ENCODE assay signal across 9 cellular contexts in the genomic region with DNA sequence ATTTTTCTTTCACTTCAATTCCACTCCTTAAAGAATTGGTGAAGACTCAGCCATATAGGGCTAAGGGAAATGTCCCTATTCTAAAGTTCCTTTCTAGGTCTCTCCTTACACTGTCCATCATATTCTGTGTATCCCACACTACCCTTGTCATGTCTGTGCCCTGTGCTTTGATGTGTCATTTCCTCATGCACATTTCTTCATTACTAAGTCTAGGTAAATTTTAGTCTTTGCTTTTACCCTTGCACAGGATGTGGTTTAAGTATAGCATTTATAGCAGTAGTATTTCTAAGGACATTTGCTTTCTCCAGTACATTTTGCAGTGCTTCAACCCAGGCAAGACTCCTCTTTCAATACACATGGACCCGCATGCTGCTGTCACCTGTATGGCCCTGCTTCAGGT.
DNase-seq lines count a peak whose midpoint lies in the region; ATAC-seq, FAIRE-seq and TF ChIP-seq lines count a peak whose summit lies in the region.
"Had no signal": no experiment of that assay in that cellular context is flagged by ENCODE, and none has a peak within 500 bp of the region (broad histone marks: within the 10 kb centered on the region; RNA-seq: fewer than 3 reads in every experiment).

No MANE protein-coding gene starts in this region.

- FAIRE-seq in bronchial epithelial cell (lab: Jason Lieb, UNC) = no peak

- peak; percentile 98 for ATAC-seq in GM18517 (IDR thresholded peaks at IDR 0.05; ENCODE audit: unreplicated experiment)
- peak; percentile 98 for ATAC-seq in GM21529 (IDR thresholded peaks at IDR 0.05; ENCODE audit: unreplicated experiment)
- ATAC-seq in HG03469 (IDR thresholded peaks at IDR 0.05; ENCODE audit: unreplicated experiment) = peak; percentile 97
- no peak for ATAC-seq in GM23338

- H3K36me3 ChIP-seq in bronchial epithelial cell (ENCODE audit: control insufficient read depth, insufficient read depth, low read length) = no peaks in the 10 kb centered on the region
- no peaks in the 10 kb centered on the region for H3K36me3 ChIP-seq in GM23338 (ENCODE audit: insufficient read depth)

- H3K4me3 Mint-ChIP-seq in GM23338 = no peak overlapping the region

- peaks cover 7% of the 10 kb centered on the region; the same call in 2 of the 3 replicates for H3K4me1 Mint-ChIP-seq in GM23338

- no peak overlapping the region for H2AFZ ChIP-seq in GM23338

- no peaks in the 10 kb centered on the region for H3F3A ChIP-seq in GM23338 (replicated peaks; ENCODE audit: low read depth)

- H3K9me3 Mint-ChIP-seq in GM23338 = no peaks in the 10 kb centered on the region

- H3K9me2 ChIP-seq in GM23338 (ENCODE audit: insufficient read depth) = 0 out of 2 replicates have a peak, but pooled peaks cover 3% of the 10 kb centered on the region

- no peak overlapping the region for H3K4me2 ChIP-seq in GM23338

- H3K79me2 ChIP-seq in GM23338 (replicated peaks; ENCODE audit: insufficient read depth) = no peaks in the 10 kb centered on the region

- H4K20me1 ChIP-seq in GM23338 (replicated peaks; ENCODE audit: insufficient read depth) = no peaks in the 10 kb centered on the region

- no peaks in the 10 kb centered on the region for H3K36me3 Mint-ChIP-seq in GM23338 (ENCODE audit: low read depth)

- no peak overlapping the region for H3K27ac ChIP-seq in GM23338 (ENCODE audit: low read depth)

- H3K27ac Mint-ChIP-seq in GM23338 = no peak overlapping the region

- H3K27me3 Mint-ChIP-seq in GM23338 (ENCODE audit: insufficient read depth, low read depth, poor library complexity) = peaks cover 1% of the 10 kb centered on the region

- TF ChIP-seq CTCF in bronchial epithelial cell (IDR thresholded peaks at IDR 0.05; ENCODE audit: insufficient read depth, low read length, severe bottlenecking) (no peak), GM23338 (conservative IDR thresholded peaks at IDR 0.05; ENCODE audit: low read depth in 2 of 2) (no peak)

- DNase-seq in bronchial epithelial cell (ENCODE audit: low read depth) (peak; percentile 68), GM23338 (ENCODE audit: low spot score) (no peak), NCI-H446 (lab: John Stamatoyannopoulos, UW) (no peak), NCI-H2081 (lab: John Stamatoyannopoulos, UW) (no peak), GF-D8 (lab: John Stamatoyannopoulos, UW) (no peak)
- DNase-seq: NK-92 treated with Interleukin-12 subunit alpha and Interleukin-12 subunit beta, amount 100 ng/mL, for 24 hours had no signal

- H3K27me3 ChIP-seq in bronchial epithelial cell (ENCODE audit: control insufficient read depth, insufficient read depth, low read length) (no peaks in the 10 kb centered on the region), GM23338 (ENCODE audit: insufficient read depth) (no peaks in the 10 kb centered on the region)

- no peaks in the 10 kb centered on the region for H3K4me1 ChIP-seq in GM23338 (ENCODE audit: insufficient read depth)

- H3K4me3 ChIP-seq in bronchial epithelial cell (ENCODE audit: low read depth, low read length) (no peak overlapping the region), GM23338 (no peak overlapping the region)

TF ChIP-seq in GM23338, 12 proteins besides CTCF, POLR2A, EP300 and RAD21 (continues in another document):
- no peak for TF ChIP-seq STAT1 (IDR thresholded peaks at IDR 0.05; ENCODE audit: unreplicated experiment)
- no peak for TF ChIP-seq ETS1 (IDR thresholded peaks at IDR 0.05)
- TF ChIP-seq, protein P1, sequence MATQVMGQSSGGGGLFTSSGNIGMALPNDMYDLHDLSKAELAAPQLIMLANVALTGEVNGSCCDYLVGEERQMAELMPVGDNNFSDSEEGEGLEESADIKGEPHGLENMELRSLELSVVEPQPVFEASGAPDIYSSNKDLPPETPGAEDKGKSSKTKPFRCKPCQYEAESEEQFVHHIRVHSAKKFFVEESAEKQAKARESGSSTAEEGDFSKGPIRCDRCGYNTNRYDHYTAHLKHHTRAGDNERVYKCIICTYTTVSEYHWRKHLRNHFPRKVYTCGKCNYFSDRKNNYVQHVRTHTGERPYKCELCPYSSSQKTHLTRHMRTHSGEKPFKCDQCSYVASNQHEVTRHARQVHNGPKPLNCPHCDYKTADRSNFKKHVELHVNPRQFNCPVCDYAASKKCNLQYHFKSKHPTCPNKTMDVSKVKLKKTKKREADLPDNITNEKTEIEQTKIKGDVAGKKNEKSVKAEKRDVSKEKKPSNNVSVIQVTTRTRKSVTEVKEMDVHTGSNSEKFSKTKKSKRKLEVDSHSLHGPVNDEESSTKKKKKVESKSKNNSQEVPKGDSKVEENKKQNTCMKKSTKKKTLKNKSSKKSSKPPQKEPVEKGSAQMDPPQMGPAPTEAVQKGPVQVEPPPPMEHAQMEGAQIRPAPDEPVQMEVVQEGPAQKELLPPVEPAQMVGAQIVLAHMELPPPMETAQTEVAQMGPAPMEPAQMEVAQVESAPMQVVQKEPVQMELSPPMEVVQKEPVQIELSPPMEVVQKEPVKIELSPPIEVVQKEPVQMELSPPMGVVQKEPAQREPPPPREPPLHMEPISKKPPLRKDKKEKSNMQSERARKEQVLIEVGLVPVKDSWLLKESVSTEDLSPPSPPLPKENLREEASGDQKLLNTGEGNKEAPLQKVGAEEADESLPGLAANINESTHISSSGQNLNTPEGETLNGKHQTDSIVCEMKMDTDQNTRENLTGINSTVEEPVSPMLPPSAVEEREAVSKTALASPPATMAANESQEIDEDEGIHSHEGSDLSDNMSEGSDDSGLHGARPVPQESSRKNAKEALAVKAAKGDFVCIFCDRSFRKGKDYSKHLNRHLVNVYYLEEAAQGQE (IDR thresholded peaks at IDR 0.05; ENCODE audit: unreplicated experiment) = no peak
- no peak for TF ChIP-seq JUNB (IDR thresholded peaks at IDR 0.05; ENCODE audit: unreplicated experiment)
- TF ChIP-seq EZH2phosphoT487 (IDR thresholded peaks at IDR 0.05; ENCODE audit: unreplicated experiment) = no peak
- no peak for TF ChIP-seq NANOG (IDR thresholded peaks at IDR 0.05; ENCODE audit: borderline replicate concordance)
- TF ChIP-seq EZH2 (IDR thresholded peaks at IDR 0.05; ENCODE audit: low read depth, unreplicated experiment) = no peak
- TF ChIP-seq CREB1 (CRISPR knock-in tag; IDR thresholded peaks at IDR 0.05; ENCODE audit: low read depth) = no peak
- no peak for TF ChIP-seq POLR2AphosphoS5 (IDR thresholded peaks at IDR 0.05; ENCODE audit: low read depth)
- TF ChIP-seq ZNF331 (CRISPR knock-in tag; IDR thresholded peaks at IDR 0.05; ENCODE audit: low read depth) = no peak
- no peak for TF ChIP-seq ZNF114 (CRISPR knock-in tag; IDR thresholded peaks at IDR 0.05)
